In the genomic region with DNA sequence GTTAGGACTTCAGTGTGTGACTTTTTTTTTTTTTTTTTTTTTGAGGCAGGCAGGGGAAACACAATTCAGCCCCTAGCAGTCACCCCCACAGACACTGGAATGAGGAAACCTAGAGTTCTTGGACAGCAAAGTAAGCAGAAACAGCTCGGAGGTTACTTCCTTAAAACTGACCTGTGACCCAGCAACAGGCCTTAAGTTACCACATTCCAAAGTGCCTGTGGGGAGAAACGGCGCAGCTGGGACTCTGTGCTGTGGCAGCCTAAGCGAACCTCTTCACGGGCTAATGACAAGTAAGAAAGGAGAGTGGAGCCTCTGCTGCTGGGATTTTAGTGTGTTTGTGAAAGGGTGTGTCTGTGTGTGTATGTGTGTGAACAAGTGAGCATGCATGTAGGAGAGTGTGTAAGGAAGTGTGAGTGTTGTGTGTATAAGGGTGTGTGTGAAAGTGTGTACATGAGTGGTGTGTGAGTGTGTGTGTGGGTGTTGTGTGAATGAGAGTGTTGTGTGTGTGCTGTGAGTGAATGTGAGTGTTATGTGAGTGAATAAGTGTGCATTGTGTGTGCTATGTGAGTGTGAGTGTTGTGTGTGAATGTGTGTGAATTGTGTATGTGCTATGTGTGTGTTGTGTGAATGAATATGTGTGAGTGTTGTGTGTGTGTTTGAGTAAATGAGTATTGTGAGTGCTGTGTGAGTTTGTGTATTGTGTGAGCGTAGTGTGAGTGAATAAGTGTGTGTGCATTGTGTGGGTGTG, we compare ENCODE assay signal across 16 cellular contexts.
DNase-seq lines count a peak whose midpoint lies in the region; TF ChIP-seq lines count a peak whose summit lies in the region.
"Had no signal": no experiment of that assay in that cellular context is flagged by ENCODE, and none has a peak within 500 bp of the region (broad histone marks: within the 10 kb centered on the region; RNA-seq: fewer than 3 reads in every experiment).

No MANE protein-coding gene starts in this region.

- DNase-seq in CD1c-positive myeloid dendritic cell (ENCODE audit: extremely low spot score) = peak; percentile 4
- DNase-seq in NOMO-1 treated with dmso at 0.1 percent for 144 hours (lab: John Stamatoyannopoulos, UW; ENCODE audit: unreplicated experiment) = peak; percentile 57
- DNase-seq in endothelial cell (ENCODE audit: low spot score) = peak; percentile 16
- peak; percentile 16 for DNase-seq in mucosa of gallbladder (ENCODE audit: low spot score)
- DNase-seq in HuH-7.5 (ENCODE audit: low spot score) = no peak
- DNase-seq in T-helper 9 cell = no peak
- no peak for DNase-seq in 8988T
- no peak for DNase-seq in RWPE1 (ENCODE audit: low spot score)
- DNase-seq: ACHN; activated CD4-positive, alpha-beta T cell treated with anti-CD3 and anti-CD28 coated beads, Interleukin-2, amount 50 U/mL, for 4 hours; dorsolateral prefrontal cortex; Kasumi-1; NCI-H2081; stimulated activated CD8-positive, alpha-beta memory T cell treated with anti-CD3 and anti-CD28 coated beads, Interleukin-4, amount 100 ng/mL, for 48 hours; T-helper 2 cell had no signal

- no peak overlapping the region for H3K27ac Mint-ChIP-seq in endothelial cell (ENCODE audit: unreplicated experiment)
- H3K27ac Mint-ChIP-seq: type B pancreatic cell had no signal

- peaks cover 3% of the 10 kb centered on the region for H3K4me1 Mint-ChIP-seq in endothelial cell (ENCODE audit: unreplicated experiment)

- no peak overlapping the region for H3K27ac ChIP-seq in RWPE1
- H3K27ac ChIP-seq: dorsolateral prefrontal cortex had no signal

- H3K4me3 Mint-ChIP-seq in endothelial cell (ENCODE audit: unreplicated experiment) = no peak overlapping the region
- H3K4me3 Mint-ChIP-seq: type B pancreatic cell had no signal

- POLR2A ChIA-PET in RWPE1 (lab: Yijun Ruan, JAX; ENCODE audit: low non-redundant PET) = no interaction called here

- H3K36me3 Mint-ChIP-seq in endothelial cell (ENCODE audit: low read depth, unreplicated experiment) = no peaks in the 10 kb centered on the region
- H3K36me3 Mint-ChIP-seq: type B pancreatic cell had no signal

- H3K27me3 Mint-ChIP-seq in endothelial cell (ENCODE audit: unreplicated experiment) = no peaks in the 10 kb centered on the region
- H3K27me3 Mint-ChIP-seq: type B pancreatic cell had no signal

- no peak for TF ChIP-seq CTCF in endothelial cell (IDR thresholded peaks at IDR 0.05; ENCODE audit: unreplicated experiment)
- no peak for TF ChIP-seq CTCF in RWPE1 (conservative IDR thresholded peaks at IDR 0.05; ENCODE audit: low read depth)

- no peaks in the 10 kb centered on the region for H3K9me3 Mint-ChIP-seq in endothelial cell (ENCODE audit: unreplicated experiment)
- H3K9me3 Mint-ChIP-seq: type B pancreatic cell had no signal

- CTCF ChIA-PET in RWPE1 (lab: Yijun Ruan, JAX) = no interaction called here

Comparison
In these comparisons a context has a peak if more than half of its experiments do, and no peak if none do; other contexts are left out.
1. DNase-seq: peak in CD1c-positive myeloid dendritic cell (single experiment), NOMO-1 treated with dmso at 0.1 percent for 144 hours (single experiment), endothelial cell (single experiment) and mucosa of gallbladder (single experiment); none in HuH-7.5 (single experiment), T-helper 9 cell (single experiment), 8988T (single experiment) and RWPE1 (single experiment).